ENCODE assay signal across 8 cellular contexts in genomic region chrX:43655961-43656494, GRCh38. TPM values are rescaled to one million over a fixed set of nuclear protein-coding genes. Genes with fewer than 3 reads are reported as not detected.
A peak's percentile ranks its signal among the peaks of the same experiment; 100 is the strongest.
DNase-seq lines count a peak whose midpoint lies in the region; ATAC-seq, FAIRE-seq and TF ChIP-seq lines count a peak whose summit lies in the region.

Gene MAOA (plus strand): TSS chrX:43656299. CDS start chrX:43656342, 43 bp downstream.

- no peak for ATAC-seq in GM19455 (IDR thresholded peaks at IDR 0.05; ENCODE audit: unreplicated experiment)
- no peak for ATAC-seq in GM19467 (IDR thresholded peaks at IDR 0.05; ENCODE audit: unreplicated experiment)

- H3K4me1 Mint-ChIP-seq in chondrocyte (ENCODE audit: low read depth): peaks cover 10% of the 10 kb centered on the region

- H4K20me1 ChIP-seq in keratinocyte (ENCODE audit: control insufficient read depth, extremely low read depth, insufficient read depth, low read length): no peaks in the 10 kb centered on the region

- peak within 1 kb of the TSS; percentile 62 for H3K27ac Mint-ChIP-seq in chondrocyte (ENCODE audit: unreplicated experiment)

- H3K79me2 ChIP-seq in keratinocyte (ENCODE audit: control insufficient read depth, insufficient read depth, low read length): peaks cover 28% of the 10 kb centered on the region

- H3K4me3 ChIP-seq in keratinocyte (ENCODE audit: control insufficient read depth in 2 of 3, extremely low read depth in 1 of 3, insufficient read depth in 2 of 3, low read depth in 1 of 3, low read length in 3 of 3): peak within 1 kb of the TSS; percentile 59 to 81 (median 74)
- H3K4me3 ChIP-seq in skeletal muscle satellite cell (ENCODE audit: low read length): peak within 1 kb of the TSS; percentile 76

- dilution Hi-C loops in keratinocyte (cut with MboI; ENCODE audit: extremely low pct_ligation_motif_present, low sequenced_read_pairs): no loop called here

- peak within 1 kb of the TSS; percentile 77 for H2AFZ ChIP-seq in keratinocyte (ENCODE audit: control insufficient read depth, low read length)

- H3K9me3 Mint-ChIP-seq in chondrocyte (ENCODE audit: low read depth): peaks cover 7% of the 10 kb centered on the region

- DNase-seq in HT1080 (ENCODE audit: low read depth) (no peak), T-helper 22 cell (ENCODE audit: low read depth) (peak; percentile 20), chondrocyte (ENCODE audit: low spot score) (peak; percentile 81), keratinocyte (ENCODE audit: low read depth, low spot score) (no peak), GM20000 (ENCODE audit: low spot score) (no peak)

- H3K4me2 ChIP-seq in keratinocyte (ENCODE audit: control insufficient read depth, extremely low read depth, insufficient read depth, low read depth, low read length) (peak within 1 kb of the TSS; percentile 93), skeletal muscle satellite cell (ENCODE audit: low read length) (peak within 1 kb of the TSS; percentile 97)

- H3K9me1 ChIP-seq in keratinocyte (ENCODE audit: control insufficient read depth, extremely low read depth, insufficient read depth, low read length): no peaks in the 10 kb centered on the region

- no peaks in the 10 kb centered on the region for H3K27me3 Mint-ChIP-seq in chondrocyte (ENCODE audit: low read depth)

- peak within 1 kb of the TSS; percentile 83 for H3K4me3 Mint-ChIP-seq in chondrocyte (ENCODE audit: unreplicated experiment)

- H3K36me3 ChIP-seq in keratinocyte (ENCODE audit: control insufficient read depth in 2 of 2, extremely low read depth in 1 of 2, insufficient read depth in 2 of 2, low read length in 2 of 2) (no peaks in the 10 kb centered on the region), skeletal muscle satellite cell (ENCODE audit: insufficient read depth, low read length) (no peaks in the 10 kb centered on the region)

- FAIRE-seq in keratinocyte (lab: Jason Lieb, UNC): no peak

- H3K27me3 ChIP-seq in keratinocyte (ENCODE audit: control insufficient read depth, extremely low read depth, insufficient read depth, low read length) (no peaks in the 10 kb centered on the region), skeletal muscle satellite cell (ENCODE audit: control insufficient read depth, insufficient read depth, low read length) (no peaks in the 10 kb centered on the region)

- no peaks in the 10 kb centered on the region for H3K36me3 Mint-ChIP-seq in chondrocyte (ENCODE audit: low read depth)

- H3K4me1 ChIP-seq in keratinocyte (ENCODE audit: control insufficient read depth, extremely low read depth, insufficient read depth, low read length) (peaks cover 6% of the 10 kb centered on the region), skeletal muscle satellite cell (ENCODE audit: control insufficient read depth, insufficient read depth, low read length) (no peaks in the 10 kb centered on the region)

- peak within 1 kb of the TSS; percentile 90 for H3K27ac ChIP-seq in keratinocyte (ENCODE audit: control insufficient read depth, insufficient read depth, low read length)

- TF ChIP-seq CTCF in chondrocyte (IDR thresholded peaks at IDR 0.05) (no peak), keratinocyte (optimal IDR thresholded peaks at IDR 0.05 in 1 of 3, IDR thresholded peaks at IDR 0.05 in 1 of 3, conservative IDR thresholded peaks at IDR 0.05 in 1 of 3; ENCODE audit: extremely low read depth in 1 of 3, insufficient read depth in 2 of 3, low read length in 3 of 3) (no peak), GM20000 (IDR thresholded peaks at IDR 0.05; ENCODE audit: extremely low read depth, missing control alignments) (no peak)

- peak within 1 kb of the TSS; percentile 90 for H3K9ac ChIP-seq in keratinocyte (ENCODE audit: control insufficient read depth, extremely low read depth, insufficient read depth, low read length)
- H3K9ac ChIP-seq in skeletal muscle satellite cell (ENCODE audit: low read depth, low read length): peak within 1 kb of the TSS; percentile 99

- H3K9me3 ChIP-seq in keratinocyte (ENCODE audit: control insufficient read depth, low read depth, low read length) (no peaks in the 10 kb centered on the region), skeletal muscle satellite cell (replicated peaks; ENCODE audit: low read length) (no peaks in the 10 kb centered on the region)

RNA-seq across cellular contexts. Expression of gene MAOA, which starts in this region (rescaled TPM):
- total RNA-seq in HT1080 (2014; rRNA removed; shearing (Covaris generic)): 9.3 and 14.5 TPM in 2 replicates
- polyA plus RNA-seq in HT1080 (2015; cell fraction: cytosol; rRNA removed): 6.6 and 7.4 TPM in 2 replicates
- polyA plus RNA-seq in HT1080 (2015; cell fraction: nucleus; rRNA removed): 5.9 and 8.2 TPM in 2 replicates
- 0.46 to 4.0 TPM (median 3.4 TPM) in 3 replicates for total RNA-seq in chondrocyte
- 49.4 to 69.7 TPM (median 63.2 TPM) in 3 replicates for polyA plus RNA-seq in keratinocyte
- polyA plus RNA-seq in keratinocyte (2011; ENCODE audit: low read depth): 37.8 TPM
- polyA plus RNA-seq in keratinocyte (2011; cell fraction: cytosol; rRNA removed): 50.1 and 74.1 TPM in 2 replicates
- polyA plus RNA-seq in keratinocyte (2011; cell fraction: nucleus; rRNA removed): 49.4 and 56.3 TPM in 2 replicates
- 40.7 and 57.5 TPM in 2 replicates for polyA plus RNA-seq in keratinocyte (2012; ENCODE audit: low replicate concordance)
- 24.3 to 113 TPM (median 89.0 TPM) in 3 replicates for polyA minus RNA-seq in keratinocyte
- polyA minus RNA-seq in keratinocyte (2011; cell fraction: cytosol; rRNA and poly(A)+ RNA removed): 54.1 TPM
- 32.5 and 63.0 TPM in 2 replicates for polyA minus RNA-seq in keratinocyte (2011; cell fraction: nucleus; rRNA and poly(A)+ RNA removed)
- total RNA-seq in skeletal muscle satellite cell (2012; rRNA removed): 17.0 and 40.1 TPM in 2 replicates

Comparison
In these comparisons a context has a peak if more than half of its experiments do, and no peak if none do; other contexts are left out.
1. DNase-seq: peak in T-helper 22 cell (single experiment) and chondrocyte (single experiment); none in HT1080 (single experiment), keratinocyte (single experiment) and GM20000 (single experiment).